Comparison of ENCODE assay signal across 1 cellular context in the genomic region with DNA sequence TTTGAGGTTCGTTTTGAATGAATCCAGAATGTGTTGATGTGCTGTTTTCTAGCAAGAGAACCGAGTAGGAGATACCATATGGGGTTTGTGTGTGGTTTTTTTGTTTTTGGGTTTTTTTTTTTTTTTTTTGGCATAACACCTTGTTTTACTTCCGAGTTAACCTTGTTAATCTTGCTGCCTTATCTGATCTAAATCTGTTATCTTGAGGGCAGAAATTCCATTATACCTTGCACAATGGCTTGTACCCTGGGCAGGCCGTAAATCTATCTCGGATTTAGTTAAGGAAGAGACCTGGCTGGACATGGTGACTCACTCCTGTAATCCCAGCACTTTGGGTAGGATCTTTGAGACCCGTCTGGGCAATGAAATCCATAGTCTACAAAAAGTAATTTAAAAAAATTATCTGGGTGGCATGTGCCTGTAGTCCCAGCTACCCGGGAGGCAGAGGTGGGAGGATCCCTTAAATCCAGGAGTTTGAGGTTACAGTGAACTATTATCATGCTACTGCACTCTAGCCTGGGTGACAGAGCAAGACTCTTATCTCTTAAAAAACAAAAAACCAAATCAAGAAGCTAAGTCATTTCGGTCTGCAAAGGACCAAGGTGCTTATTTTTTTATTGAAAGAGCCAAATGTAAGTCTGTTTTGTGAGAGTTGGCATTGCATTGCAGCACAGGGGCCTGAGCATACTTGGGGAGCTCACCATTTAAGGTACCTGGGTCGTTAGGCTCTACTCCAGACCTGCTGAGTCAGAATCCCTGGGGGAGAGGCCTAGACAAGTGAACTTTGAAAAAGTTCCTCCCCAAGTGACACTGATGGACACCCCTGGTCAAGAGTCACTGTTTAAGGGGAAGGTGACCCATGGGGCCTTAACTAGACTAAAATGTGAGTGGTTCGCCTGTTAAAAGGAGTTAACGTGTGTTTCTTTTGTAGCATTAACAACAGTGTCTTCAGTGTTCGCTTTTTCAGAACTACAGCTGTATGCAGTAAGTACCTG.
TF ChIP-seq lines count a peak whose summit lies in the region.

No MANE protein-coding gene starts in this region.

TF ChIP-seq in K562, 482 proteins besides CTCF, POLR2A, EP300 and RAD21 (continued from another document and continues in another):
- TF ChIP-seq ZNF766 (CRISPR knock-in tag; conservative IDR thresholded peaks at IDR 0.05) (0 out of 2 replicates have a peak, but pooled peaks have one; percentile 13), MCM3 (IDR thresholded peaks at IDR 0.05) (no peak), SOX6 (IDR thresholded peaks at IDR 0.05) (peak; percentile 87), ZBTB17 (CRISPR knock-in tag; IDR thresholded peaks at IDR 0.05) (no peak), HSF4 (CRISPR knock-in tag; IDR thresholded peaks at IDR 0.05; ENCODE audit: borderline replicate concordance) (no peak), SNRNP70 (optimal IDR thresholded peaks at IDR 0.05; ENCODE audit: low read depth, low read length) (no peak), CCNT2 (IDR thresholded peaks at IDR 0.05; ENCODE audit: borderline replicate concordance, extremely low read depth, insufficient read length, low read depth, low read length) (peak; percentile 67), DIDO1 (tag; IDR thresholded peaks at IDR 0.05; ENCODE audit: low read depth) (no peak), ZKSCAN3 (CRISPR knock-in tag; IDR thresholded peaks at IDR 0.05) (no peak), POLR3A (IDR thresholded peaks at IDR 0.05; ENCODE audit: borderline replicate concordance, extremely low read depth, insufficient read depth, insufficient read length) (no peak), PHTF2 (CRISPR knock-in tag; IDR thresholded peaks at IDR 0.05) (no peak), SMC3 (conservative IDR thresholded peaks at IDR 0.05; ENCODE audit: insufficient read depth, low read depth, low read length) (no peak), ZNF444 (CRISPR knock-in tag; IDR thresholded peaks at IDR 0.05) (no peak), BCL6 (CRISPR knock-in tag; IDR thresholded peaks at IDR 0.05) (no peak), EHMT2 (IDR thresholded peaks at IDR 0.05) (no peak), ZNF507 (tag; conservative IDR thresholded peaks at IDR 0.05) (no peak), ZNF584 (CRISPR knock-in tag; IDR thresholded peaks at IDR 0.05; ENCODE audit: low read depth) (no peak), RBM15 (IDR thresholded peaks at IDR 0.05; ENCODE audit: insufficient read depth, low read length) (no peak), U2AF2 (optimal IDR thresholded peaks at IDR 0.05; ENCODE audit: low read depth, low read length) (no peak), HDAC6 (IDR thresholded peaks at IDR 0.05; ENCODE audit: low read depth, low read length) (no peak), POLR2AphosphoS2 (IDR thresholded peaks at IDR 0.05; ENCODE audit: low read length) (no peak), CCAR2 (IDR thresholded peaks at IDR 0.05; ENCODE audit: low read depth, low read length) (no peak), MAFF (IDR thresholded peaks at IDR 0.05; ENCODE audit: low read length) (peak; percentile 70), HNRNPUL1 (IDR thresholded peaks at IDR 0.05; ENCODE audit: low read length) (no peak), TRIM28 (IDR thresholded peaks at IDR 0.05) (no peak), ZKSCAN1 (IDR thresholded peaks at IDR 0.05; ENCODE audit: low read depth, low read length) (no peak), RBM25 (IDR thresholded peaks at IDR 0.05; ENCODE audit: low read depth, low read length, severe bottlenecking) (no peak), NCOA6 (IDR thresholded peaks at IDR 0.05) (no peak), HDGF (IDR thresholded peaks at IDR 0.05) (no peak), PHB (CRISPR knock-in tag; IDR thresholded peaks at IDR 0.05) (no peak), HNRNPH1 (optimal IDR thresholded peaks at IDR 0.05; ENCODE audit: low read depth, low read length) (no peak), DACH1 (IDR thresholded peaks at IDR 0.05; ENCODE audit: partially characterized antibody) (peak; percentile 33), KAT8 (IDR thresholded peaks at IDR 0.05; ENCODE audit: low read depth) (no peak), POLR3G (IDR thresholded peaks at IDR 0.05; ENCODE audit: extremely low read depth, insufficient read length, insufficient replicate concordance) (no peak), ZZZ3 (IDR thresholded peaks at IDR 0.05) (no peak), SMARCB1 (IDR thresholded peaks at IDR 0.05; ENCODE audit: insufficient read length, low read depth) (no peak), YBX1 (IDR thresholded peaks at IDR 0.05) (no peak), ZNF140 (CRISPR knock-in tag; IDR thresholded peaks at IDR 0.05) (no peak), ZNF436 (CRISPR knock-in tag; IDR thresholded peaks at IDR 0.05) (no peak), BDP1 (IDR thresholded peaks at IDR 0.05; ENCODE audit: insufficient read depth, insufficient read length) (no peak), FOXJ3 (CRISPR knock-in tag; IDR thresholded peaks at IDR 0.05) (no peak), ZNF3 (CRISPR knock-in tag; IDR thresholded peaks at IDR 0.05) (no peak)
- TF ChIP-seq, protein P1, sequence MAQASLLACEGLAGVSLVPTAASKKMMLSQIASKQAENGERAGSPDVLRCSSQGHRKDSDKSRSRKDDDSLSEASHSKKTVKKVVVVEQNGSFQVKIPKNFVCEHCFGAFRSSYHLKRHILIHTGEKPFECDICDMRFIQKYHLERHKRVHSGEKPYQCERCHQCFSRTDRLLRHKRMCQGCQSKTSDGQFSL (CRISPR knock-in tag; IDR thresholded peaks at IDR 0.05) = no peak
- TF ChIP-seq, protein P1 (tag; IDR thresholded peaks at IDR 0.05) = no peak
- TF ChIP-seq, protein P2, sequence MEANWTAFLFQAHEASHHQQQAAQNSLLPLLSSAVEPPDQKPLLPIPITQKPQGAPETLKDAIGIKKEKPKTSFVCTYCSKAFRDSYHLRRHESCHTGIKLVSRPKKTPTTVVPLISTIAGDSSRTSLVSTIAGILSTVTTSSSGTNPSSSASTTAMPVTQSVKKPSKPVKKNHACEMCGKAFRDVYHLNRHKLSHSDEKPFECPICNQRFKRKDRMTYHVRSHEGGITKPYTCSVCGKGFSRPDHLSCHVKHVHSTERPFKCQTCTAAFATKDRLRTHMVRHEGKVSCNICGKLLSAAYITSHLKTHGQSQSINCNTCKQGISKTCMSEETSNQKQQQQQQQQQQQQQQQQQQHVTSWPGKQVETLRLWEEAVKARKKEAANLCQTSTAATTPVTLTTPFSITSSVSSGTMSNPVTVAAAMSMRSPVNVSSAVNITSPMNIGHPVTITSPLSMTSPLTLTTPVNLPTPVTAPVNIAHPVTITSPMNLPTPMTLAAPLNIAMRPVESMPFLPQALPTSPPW (CRISPR knock-in tag; IDR thresholded peaks at IDR 0.05) = no peak
- TF ChIP-seq, protein P3, sequence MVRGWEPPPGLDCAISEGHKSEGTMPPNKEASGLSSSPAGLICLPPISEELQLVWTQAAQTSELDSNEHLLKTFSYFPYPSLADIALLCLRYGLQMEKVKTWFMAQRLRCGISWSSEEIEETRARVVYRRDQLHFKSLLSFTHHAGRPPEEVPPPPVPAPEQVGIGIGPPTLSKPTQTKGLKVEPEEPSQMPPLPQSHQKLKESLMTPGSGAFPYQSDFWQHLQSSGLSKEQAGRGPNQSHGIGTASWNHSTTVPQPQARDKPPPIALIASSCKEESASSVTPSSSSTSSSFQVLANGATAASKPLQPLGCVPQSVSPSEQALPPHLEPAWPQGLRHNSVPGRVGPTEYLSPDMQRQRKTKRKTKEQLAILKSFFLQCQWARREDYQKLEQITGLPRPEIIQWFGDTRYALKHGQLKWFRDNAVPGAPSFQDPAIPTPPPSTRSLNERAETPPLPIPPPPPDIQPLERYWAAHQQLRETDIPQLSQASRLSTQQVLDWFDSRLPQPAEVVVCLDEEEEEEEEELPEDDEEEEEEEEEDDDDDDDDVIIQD (CRISPR knock-in tag; IDR thresholded peaks at IDR 0.05) = no peak
- TF ChIP-seq, protein P4, sequence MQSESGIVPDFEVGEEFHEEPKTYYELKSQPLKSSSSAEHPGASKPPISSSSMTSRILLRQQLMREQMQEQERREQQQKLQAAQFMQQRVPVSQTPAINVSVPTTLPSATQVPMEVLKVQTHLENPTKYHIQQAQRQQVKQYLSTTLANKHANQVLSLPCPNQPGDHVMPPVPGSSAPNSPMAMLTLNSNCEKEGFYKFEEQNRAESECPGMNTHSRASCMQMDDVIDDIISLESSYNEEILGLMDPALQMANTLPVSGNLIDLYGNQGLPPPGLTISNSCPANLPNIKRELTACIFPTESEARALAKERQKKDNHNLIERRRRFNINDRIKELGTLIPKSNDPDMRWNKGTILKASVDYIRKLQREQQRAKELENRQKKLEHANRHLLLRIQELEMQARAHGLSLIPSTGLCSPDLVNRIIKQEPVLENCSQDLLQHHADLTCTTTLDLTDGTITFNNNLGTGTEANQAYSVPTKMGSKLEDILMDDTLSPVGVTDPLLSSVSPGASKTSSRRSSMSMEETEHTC (IDR thresholded peaks at IDR 0.05) = no peak
- TF ChIP-seq, protein P5, sequence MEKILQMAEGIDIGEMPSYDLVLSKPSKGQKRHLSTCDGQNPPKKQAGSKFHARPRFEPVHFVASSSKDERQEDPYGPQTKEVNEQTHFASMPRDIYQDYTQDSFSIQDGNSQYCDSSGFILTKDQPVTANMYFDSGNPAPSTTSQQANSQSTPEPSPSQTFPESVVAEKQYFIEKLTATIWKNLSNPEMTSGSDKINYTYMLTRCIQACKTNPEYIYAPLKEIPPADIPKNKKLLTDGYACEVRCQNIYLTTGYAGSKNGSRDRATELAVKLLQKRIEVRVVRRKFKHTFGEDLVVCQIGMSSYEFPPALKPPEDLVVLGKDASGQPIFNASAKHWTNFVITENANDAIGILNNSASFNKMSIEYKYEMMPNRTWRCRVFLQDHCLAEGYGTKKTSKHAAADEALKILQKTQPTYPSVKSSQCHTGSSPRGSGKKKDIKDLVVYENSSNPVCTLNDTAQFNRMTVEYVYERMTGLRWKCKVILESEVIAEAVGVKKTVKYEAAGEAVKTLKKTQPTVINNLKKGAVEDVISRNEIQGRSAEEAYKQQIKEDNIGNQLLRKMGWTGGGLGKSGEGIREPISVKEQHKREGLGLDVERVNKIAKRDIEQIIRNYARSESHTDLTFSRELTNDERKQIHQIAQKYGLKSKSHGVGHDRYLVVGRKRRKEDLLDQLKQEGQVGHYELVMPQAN (IDR thresholded peaks at IDR 0.05; ENCODE audit: borderline replicate concordance) = no peak
- TF ChIP-seq, protein P6, sequence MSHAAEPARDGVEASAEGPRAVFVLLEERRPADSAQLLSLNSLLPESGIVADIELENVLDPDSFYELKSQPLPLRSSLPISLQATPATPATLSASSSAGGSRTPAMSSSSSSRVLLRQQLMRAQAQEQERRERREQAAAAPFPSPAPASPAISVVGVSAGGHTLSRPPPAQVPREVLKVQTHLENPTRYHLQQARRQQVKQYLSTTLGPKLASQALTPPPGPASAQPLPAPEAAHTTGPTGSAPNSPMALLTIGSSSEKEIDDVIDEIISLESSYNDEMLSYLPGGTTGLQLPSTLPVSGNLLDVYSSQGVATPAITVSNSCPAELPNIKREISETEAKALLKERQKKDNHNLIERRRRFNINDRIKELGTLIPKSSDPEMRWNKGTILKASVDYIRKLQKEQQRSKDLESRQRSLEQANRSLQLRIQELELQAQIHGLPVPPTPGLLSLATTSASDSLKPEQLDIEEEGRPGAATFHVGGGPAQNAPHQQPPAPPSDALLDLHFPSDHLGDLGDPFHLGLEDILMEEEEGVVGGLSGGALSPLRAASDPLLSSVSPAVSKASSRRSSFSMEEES (CRISPR knock-in tag; IDR thresholded peaks at IDR 0.05) = no peak
- TF ChIP-seq, protein P7, sequence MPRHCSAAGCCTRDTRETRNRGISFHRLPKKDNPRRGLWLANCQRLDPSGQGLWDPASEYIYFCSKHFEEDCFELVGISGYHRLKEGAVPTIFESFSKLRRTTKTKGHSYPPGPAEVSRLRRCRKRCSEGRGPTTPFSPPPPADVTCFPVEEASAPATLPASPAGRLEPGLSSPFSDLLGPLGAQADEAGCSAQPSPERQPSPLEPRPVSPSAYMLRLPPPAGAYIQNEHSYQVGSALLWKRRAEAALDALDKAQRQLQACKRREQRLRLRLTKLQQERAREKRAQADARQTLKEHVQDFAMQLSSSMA (CRISPR knock-in tag; IDR thresholded peaks at IDR 0.05) = no peak
- TF ChIP-seq, protein P8, sequence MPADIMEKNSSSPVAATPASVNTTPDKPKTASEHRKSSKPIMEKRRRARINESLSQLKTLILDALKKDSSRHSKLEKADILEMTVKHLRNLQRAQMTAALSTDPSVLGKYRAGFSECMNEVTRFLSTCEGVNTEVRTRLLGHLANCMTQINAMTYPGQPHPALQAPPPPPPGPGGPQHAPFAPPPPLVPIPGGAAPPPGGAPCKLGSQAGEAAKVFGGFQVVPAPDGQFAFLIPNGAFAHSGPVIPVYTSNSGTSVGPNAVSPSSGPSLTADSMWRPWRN (IDR thresholded peaks at IDR 0.05; ENCODE audit: low read depth) = no peak; the same call in 1 of the 2 replicates
- TF ChIP-seq, protein P9, sequence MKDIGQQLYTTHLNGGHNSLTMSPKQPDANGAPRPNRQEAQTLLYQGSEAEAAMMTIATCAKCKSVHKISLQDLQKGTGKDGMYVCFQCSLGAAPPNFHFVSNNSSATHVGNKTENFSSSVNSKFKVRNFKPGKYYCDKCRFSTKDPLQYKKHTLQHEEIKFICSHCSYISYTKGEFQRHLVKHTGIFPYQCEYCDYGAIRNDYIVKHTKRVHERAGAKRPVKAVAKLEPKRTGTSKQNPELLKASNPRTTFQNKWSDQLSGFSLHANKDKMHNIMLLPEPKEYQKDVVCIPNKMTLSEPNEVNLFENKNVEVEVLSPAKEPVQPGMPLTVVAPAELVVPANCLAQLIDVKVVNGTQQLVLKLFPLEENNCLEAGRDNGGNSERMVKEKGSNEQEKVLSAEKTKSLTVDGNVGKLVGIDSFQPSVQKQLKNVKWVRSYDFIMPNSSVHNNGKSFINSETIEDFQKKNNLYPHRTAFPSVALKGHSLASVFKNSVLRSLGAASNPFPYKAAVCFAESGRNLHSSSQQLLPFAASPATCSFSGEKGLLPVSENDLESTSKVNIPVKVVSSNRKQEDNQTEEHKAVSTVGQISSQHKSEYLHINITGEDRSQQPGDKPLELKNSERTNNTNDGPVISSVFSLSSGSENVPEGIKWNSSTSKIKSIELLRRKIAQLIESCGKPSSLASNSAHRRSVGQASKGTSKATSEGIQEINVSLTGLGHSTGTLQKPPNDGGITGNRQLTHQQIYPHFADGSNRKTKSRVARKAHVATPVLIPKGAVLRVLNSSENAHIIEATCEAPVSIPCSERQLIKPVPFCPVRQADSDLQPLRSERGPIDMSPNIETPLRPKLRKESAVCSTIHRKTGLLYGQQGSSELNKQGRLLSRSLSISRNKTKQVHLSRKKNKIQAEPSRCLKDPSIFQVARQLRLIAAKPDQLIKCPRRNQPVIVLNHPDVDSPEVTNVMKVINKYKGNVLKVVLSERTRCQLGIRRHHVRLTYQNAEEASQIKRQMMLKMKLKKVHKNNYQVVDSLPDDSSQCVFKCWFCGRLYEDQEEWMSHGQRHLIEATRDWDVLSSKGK (CRISPR knock-in tag; IDR thresholded peaks at IDR 0.05) = no peak
